Comparison of ENCODE assay signal across 34 cellular contexts in genomic region chr19:52825765-52826164, GRCh38.
"Had no signal": no experiment of that assay in that cellular context is flagged by ENCODE, and none has a peak within 500 bp of the region (broad histone marks: within the 10 kb centered on the region; RNA-seq: fewer than 3 reads in every experiment).

No MANE protein-coding gene starts in this region.

- H3K27ac ChIP-seq: adrenal gland, ascending aorta, body of pancreas, brain microvascular endothelial cell, breast epithelium, cardiac muscle cell had no signal

- H3K36me3 ChIP-seq: adrenal gland, ascending aorta, brain microvascular endothelial cell, breast epithelium, cardiac muscle cell had no signal

- DNase-seq: activated effector memory CD4-positive, alpha-beta T cell treated with anti-CD3 and anti-CD28 coated beads, Interleukin-2, amount 50 U/mL, for 16 hours; activated effector memory CD4-positive, alpha-beta T cell treated with Interleukin-2 at 50 U/mL for 16 hours; activated gamma-delta T cell; activated gamma-delta T cell treated with Interleukin-2 at 50 U/mL for 16 hours; activated naive CD4-positive, alpha-beta T cell; activated naive CD4-positive, alpha-beta T cell treated with anti-CD3 and anti-CD28 coated beads for 36 hours; activated naive CD4-positive, alpha-beta T cell treated with anti-CD3 and anti-CD28 coated beads, Interleukin-2, amount 10 ng/mL, durations not matched to agents 7 days and 5 days; activated naive CD4-positive, alpha-beta T cell treated with anti-CD3 and anti-CD28 coated beads, Interleukin-2, amount 50 U/mL, for 16 hours; activated naive CD4-positive, alpha-beta T cell treated with Interleukin-2 at 50 U/mL for 16 hours; activated naive CD8-positive, alpha-beta T cell treated with anti-CD3 and anti-CD28 coated beads for 36 hours; activated naive CD8-positive, alpha-beta T cell treated with anti-CD3 and anti-CD28 coated beads, Interleukin-2, amount 10 ng/mL, durations not matched to agents 7 days and 5 days; activated naive CD8-positive, alpha-beta T cell treated with anti-CD3 and anti-CD28 coated beads, Interleukin-2, amount 50 U/mL, for 24 hours; activated T-cell treated with anti-CD3 and anti-CD28 coated beads, Interleukin-2, amount 50 U/mL, for 1 hour; activated T-cell treated with anti-CD3 and anti-CD28 coated beads, Interleukin-2, amount 50 U/mL, for 24 hours; activated T-cell treated with anti-CD3 and anti-CD28 coated beads, Interleukin-2, amount 50 U/mL, for 4 hours; activated T-cell treated with anti-CD3 and anti-CD28 coated beads, Interleukin-2, amount 50 U/mL, for 48 hours; activated T-cell treated with anti-CD3 and anti-CD28 coated beads, Interleukin-2, amount 50 U/mL, for 72 hours; adrenal gland; amniotic stem cell; amygdala; anterior cingulate cortex; aorta; body of pancreas; brain microvascular endothelial cell; caudate nucleus; central memory CD4-positive, alpha-beta T cell; cerebellar nuclear complex had no signal

- H3K4me3 ChIP-seq: adrenal gland, ascending aorta, body of pancreas, breast epithelium, cardiac muscle cell had no signal

- H3K9me3 ChIP-seq: adrenal gland, ascending aorta, body of pancreas, breast epithelium had no signal

- H3K27me3 ChIP-seq: adrenal gland, ascending aorta, body of pancreas, brain microvascular endothelial cell, breast epithelium, cardiac muscle cell had no signal

- ATAC-seq: activated naive CD4-positive, alpha-beta T cell treated with anti-CD3 and anti-CD28 coated beads, Interleukin-2, amount 50 U/mL, for 72 hours; activated naive CD8-positive, alpha-beta T cell treated with anti-CD3 and anti-CD28 coated beads, Interleukin-2, amount 50 U/mL, for 24 hours; activated T-cell treated with anti-CD3 and anti-CD28 coated beads, Interleukin-2, amount 50 U/mL, for 4 hours; activated T-cell treated with anti-CD3 and anti-CD28 coated beads, Interleukin-2, amount 50 U/mL, for 72 hours; activated T-helper 17 cell treated with anti-CD3 and anti-CD28 coated beads, Interleukin-2, amount 50 U/mL, for 72 hours; body of pancreas had no signal

- H3K4me1 ChIP-seq: adrenal gland, ascending aorta, breast epithelium had no signal

- FAIRE-seq: astrocyte, bronchial epithelial cell had no signal
